22 cellular contexts compared by ENCODE assay signal in the genomic region with DNA sequence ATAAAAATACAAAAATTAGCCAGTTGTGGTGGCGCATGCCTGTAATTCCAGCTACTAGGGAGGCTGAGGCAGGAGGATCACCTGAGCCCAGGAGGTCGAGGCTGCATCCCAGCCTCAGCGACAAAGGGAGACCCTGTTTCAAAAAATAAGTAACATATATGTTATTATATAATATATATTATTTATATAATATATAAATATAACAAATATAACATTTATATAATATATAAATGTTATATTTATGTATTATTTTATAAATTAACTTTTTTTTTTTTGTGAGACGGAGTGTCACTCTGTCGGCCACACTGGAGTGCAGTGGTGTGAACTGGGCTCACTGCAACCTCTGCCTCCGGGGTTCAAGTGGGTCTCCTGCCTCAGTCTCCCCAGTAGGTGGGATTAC. TPM values are rescaled to one million over a fixed set of nuclear protein-coding genes. Genes with fewer than 3 reads are reported as not detected.
DNase-seq lines count a peak whose midpoint lies in the region; ATAC-seq and TF ChIP-seq lines count a peak whose summit lies in the region.
"Had no signal": no experiment of that assay in that cellular context is flagged by ENCODE, and none has a peak within 500 bp of the region (broad histone marks: within the 10 kb centered on the region; RNA-seq: fewer than 3 reads in every experiment).

No MANE protein-coding gene starts in this region.

- POLR2A ChIA-PET in CD4-positive, alpha-beta memory T cell (lab: Charles Lee; ENCODE audit: partially characterized antibody), result interaction anchor here (1.1 to 3.5 kb wide), 9 partner anchors 17 to 1438 kb away, joined by 3 to 62 read pairs (median 12); a partner anchor contains a TSS
- POLR2A ChIA-PET in T-cell (lab: Charles Lee), result interaction anchor here (0.7 to 0.8 kb wide), 2 partner anchors 1115 to 1819 kb away, joined by 3 to 5 read pairs; no protein-coding TSS in a partner anchor
- POLR2A ChIA-PET in naive thymus-derived CD8-positive, alpha-beta T cell (lab: Charles Lee), result interaction anchor here (0.5 to 6.3 kb wide), 7 partner anchors 11 to 877 kb away, joined by 3 to 33 read pairs (median 4); a partner anchor contains a TSS

- peaks cover 0 to 2% (median 0%) of the 10 kb centered on the region in 8 donors for H3K9me3 Mint-ChIP-seq in CD4-positive, alpha-beta memory T cell
- no peaks in the 10 kb centered on the region for H3K9me3 Mint-ChIP-seq in T-cell
- no peaks in the 10 kb centered on the region for H3K9me3 Mint-ChIP-seq in naive thymus-derived CD8-positive, alpha-beta T cell
- H3K9me3 Mint-ChIP-seq: activated naive CD4-positive, alpha-beta T cell treated with anti-CD3 and anti-CD28 coated beads, Interleukin-2, amount 50 U/mL, for 72 hours had no signal

- H3K9ac ChIP-seq in BLaER1 treated with 17β-estradiol and CSF1 and Interleukin-3, amounts not matched to agents 10 nM and 100 nM, result no peak overlapping the region
- H3K9ac ChIP-seq in colonic mucosa (ENCODE audit: low read depth in 2 of 2, low read length in 2 of 2), result no peak overlapping the region

- H3K27ac ChIP-seq in BLaER1 treated with 17β-estradiol and CSF1 and Interleukin-3, amounts not matched to agents 10 nM and 100 nM, result no peak overlapping the region
- H3K27ac ChIP-seq in CD4-positive, alpha-beta memory T cell (ENCODE audit: low read depth, low read length), result peak overlapping the region; percentile 97
- no peak overlapping the region for H3K27ac ChIP-seq in colonic mucosa
- H3K27ac ChIP-seq in body of pancreas, result no peak overlapping the region
- H3K27ac ChIP-seq: ascending aorta, foreskin keratinocyte had no signal

- intact Hi-C loops in CD4-positive, alpha-beta memory T cell (cut with micrococcal nuclease), result no loop called here
- intact Hi-C loops in colonic mucosa (cut with DNase I), result no loop called here
- intact Hi-C loops in body of pancreas (cut with DNase I), result no loop called here

- no peak for TF ChIP-seq CTCF in colonic mucosa (IDR thresholded peaks at IDR 0.05)
- no peak for TF ChIP-seq CTCF in body of pancreas (IDR thresholded peaks at IDR 0.05)

- CTCF ChIA-PET in CD4-positive, alpha-beta memory T cell (lab: Charles Lee; ENCODE audit: partially characterized antibody), result no interaction called here
- CTCF ChIA-PET in T-cell (lab: Charles Lee), result no interaction called here

- peaks cover 21 to 34% (median 33%) of the 10 kb centered on the region in 11 experiments; a peak in 20 of 22 replicates for H4K20me1 ChIP-seq in BLaER1 treated with 17β-estradiol and CSF1 and Interleukin-3, amounts not matched to agents 10 nM and 100 nM

- no peak for DNase-seq in CD4-positive, alpha-beta memory T cell
- DNase-seq in T-cell, result no peak
- no peak for DNase-seq in naive thymus-derived CD8-positive, alpha-beta T cell
- no peak for DNase-seq in colonic mucosa
- no peak for DNase-seq in body of pancreas
- DNase-seq in GF-D8 (lab: John Stamatoyannopoulos, UW), result no peak
- DNase-seq: central memory CD4-positive, alpha-beta T cell; EL; esophagus squamous epithelium; foreskin keratinocyte; KG1; left ventricle myocardium inferior; MM.1S; NCI-H1105 treated with DMSO at 0.1 percent for 48 hours; NCI-H187 treated with DMSO at 0.1 percent for 48 hours; NCI-H2171; stimulated activated naive CD4-positive, alpha-beta T cell treated with Interleukin-2 at 50 U/mL for 16 hours; upper lobe of right lung had no signal

- peaks cover 0 to 9% (median 4%) of the 10 kb centered on the region in 11 experiments; a peak in 6 of 22 replicates for H3K36me3 ChIP-seq in BLaER1 treated with 17β-estradiol and CSF1 and Interleukin-3, amounts not matched to agents 10 nM and 100 nM
- H3K36me3 ChIP-seq in CD4-positive, alpha-beta memory T cell (ENCODE audit: insufficient read depth, low read length), result no peaks in the 10 kb centered on the region
- H3K36me3 ChIP-seq in colonic mucosa (no peaks in the 10 kb centered on the region), body of pancreas (replicated peaks in 1 of 2; ENCODE audit: insufficient read depth in 1 of 2, low read depth in 2 of 2) (no peaks in the 10 kb centered on the region)
- H3K36me3 ChIP-seq: ascending aorta, esophagus squamous epithelium, left ventricle myocardium inferior, upper lobe of right lung had no signal

- peak overlapping the region in 3 of 7 donors; percentile 92 to 98 (median 97) for H3K27ac Mint-ChIP-seq in CD4-positive, alpha-beta memory T cell
- no peak overlapping the region for H3K27ac Mint-ChIP-seq in T-cell
- peak overlapping the region in 7 of 10 donors; percentile 93 to 99 (median 97) for H3K27ac Mint-ChIP-seq in naive thymus-derived CD8-positive, alpha-beta T cell

- H3K9me3 ChIP-seq in BLaER1 treated with 17β-estradiol and CSF1 and Interleukin-3, amounts not matched to agents 10 nM and 100 nM (replicated peaks in 1 of 11), result no peaks in the 10 kb centered on the region
- H3K9me3 ChIP-seq in CD4-positive, alpha-beta memory T cell (ENCODE audit: control insufficient read depth in 1 of 2, low read length in 2 of 2), result no peaks in the 10 kb centered on the region
- H3K9me3 ChIP-seq in colonic mucosa, result no peaks in the 10 kb centered on the region
- H3K9me3 ChIP-seq in body of pancreas, result no peaks in the 10 kb centered on the region
- H3K9me3 ChIP-seq: ascending aorta, esophagus squamous epithelium, left ventricle myocardium inferior, upper lobe of right lung had no signal

- no peaks in the 10 kb centered on the region for H3K27me3 Mint-ChIP-seq in CD4-positive, alpha-beta memory T cell
- no peaks in the 10 kb centered on the region for H3K27me3 Mint-ChIP-seq in T-cell
- H3K27me3 Mint-ChIP-seq in naive thymus-derived CD8-positive, alpha-beta T cell, result no peaks in the 10 kb centered on the region

- ATAC-seq in T-cell (replicated peaks in 1 of 4) (no peak), body of pancreas (no peak)
- ATAC-seq in naive thymus-derived CD8-positive, alpha-beta T cell, result no peak
- ATAC-seq: activated naive CD4-positive, alpha-beta T cell treated with anti-CD3 and anti-CD28 coated beads, Interleukin-2, amount 50 U/mL, for 72 hours; foreskin keratinocyte; GM12878; upper lobe of right lung had no signal

- no peaks in the 10 kb centered on the region for H3K27me3 ChIP-seq in BLaER1 treated with 17β-estradiol and CSF1 and Interleukin-3, amounts not matched to agents 10 nM and 100 nM
- H3K27me3 ChIP-seq in CD4-positive, alpha-beta memory T cell (ENCODE audit: insufficient read depth, low read length), result no peaks in the 10 kb centered on the region
- H3K27me3 ChIP-seq in colonic mucosa (no peaks in the 10 kb centered on the region), body of pancreas (no peaks in the 10 kb centered on the region)
- H3K27me3 ChIP-seq: ascending aorta, esophagus squamous epithelium, foreskin keratinocyte, upper lobe of right lung had no signal

- H3K4me1 Mint-ChIP-seq in CD4-positive, alpha-beta memory T cell, result peaks cover 9 to 32% (median 23%) of the 10 kb centered on the region in 4 donors
- H3K4me1 Mint-ChIP-seq in T-cell, result peaks cover 17 to 28% (median 22%) of the 10 kb centered on the region in 3 donors
- peaks cover 9 to 35% (median 29%) of the 10 kb centered on the region in 4 donors for H3K4me1 Mint-ChIP-seq in naive thymus-derived CD8-positive, alpha-beta T cell

- WGBS in body of pancreas, 2 donors, result 95 to 100% methylated on average over 6 of the region's 6 CpGs

- H3K36me3 Mint-ChIP-seq in CD4-positive, alpha-beta memory T cell, result peaks cover 1 to 9% of the 10 kb centered on the region in 2 donors
- H3K36me3 Mint-ChIP-seq in T-cell, result no peaks in the 10 kb centered on the region
- peaks cover 0 to 2% (median 0%) of the 10 kb centered on the region in 3 donors for H3K36me3 Mint-ChIP-seq in naive thymus-derived CD8-positive, alpha-beta T cell

- H3K4me3 Mint-ChIP-seq in CD4-positive, alpha-beta memory T cell, result peak overlapping the region in 6 of 8 donors; percentile 91 to 95 (median 94)
- H3K4me3 Mint-ChIP-seq in T-cell, result peak overlapping the region; percentile 90 to 93 (median 90)
- H3K4me3 Mint-ChIP-seq in naive thymus-derived CD8-positive, alpha-beta T cell, result peak overlapping the region in 9 of 10 donors; percentile 90 to 96 (median 93)

- no peak overlapping the region for H3K4me3 ChIP-seq in BLaER1 treated with 17β-estradiol and CSF1 and Interleukin-3, amounts not matched to agents 10 nM and 100 nM
- no peak overlapping the region for H3K4me3 ChIP-seq in CD4-positive, alpha-beta memory T cell (ENCODE audit: low read length in 2 of 2)
- H3K4me3 ChIP-seq in colonic mucosa (no peak overlapping the region), body of pancreas (no peak overlapping the region)

- peaks cover 22 to 56% (median 37%) of the 10 kb centered on the region in 10 experiments for H3K4me1 ChIP-seq in BLaER1 treated with 17β-estradiol and CSF1 and Interleukin-3, amounts not matched to agents 10 nM and 100 nM
- peaks cover 27% of the 10 kb centered on the region for H3K4me1 ChIP-seq in CD4-positive, alpha-beta memory T cell (ENCODE audit: insufficient read depth, low read length)
- peaks cover 4% of the 10 kb centered on the region for H3K4me1 ChIP-seq in colonic mucosa
- H3K4me1 ChIP-seq in body of pancreas, result peaks cover 26% of the 10 kb centered on the region
- H3K4me1 ChIP-seq: foreskin keratinocyte had no signal

- H3K4me2 ChIP-seq in BLaER1 treated with 17β-estradiol and CSF1 and Interleukin-3, amounts not matched to agents 10 nM and 100 nM, result peak overlapping the region in 8 of 11 experiments; percentile 91 to 98 (median 94); a peak in 9 of 22 replicates

- TF ChIP-seq POLR2A in body of pancreas (IDR thresholded peaks at IDR 0.05), result no peak

RNA-seq across cellular contexts. Expression of a gene that starts 1.5 kb away (rescaled TPM):
- total RNA-seq in CD4-positive, alpha-beta memory T cell, result 10 to 100 TPM; 60.2 to 71.1 TPM
- 10 to 100 TPM; 45.6 to 47.7 TPM for polyA plus RNA-seq in CD4-positive, alpha-beta memory T cell
- total RNA-seq in T-cell (10 to 100 TPM; 41.1 to 83.3 (median 58.8) TPM), colonic mucosa (100 to 1,000 TPM; 126 to 169 TPM), body of pancreas (100 to 1,000 TPM in 1 of 2 donors, 10 to 100 TPM in 1; 54.2 to 118 TPM)
- 10 to 100 TPM; 74.4 to 80.3 TPM for total RNA-seq in naive thymus-derived CD8-positive, alpha-beta T cell
- 10 to 100 TPM; 32.6 to 51.0 (median 45.2) TPM for polyA plus RNA-seq in naive thymus-derived CD8-positive, alpha-beta T cell

RNA-seq across cellular contexts. Expression of a gene that starts 34.6 kb away (rescaled TPM):
- 10 to 100 TPM; 47.1 to 53.2 TPM for total RNA-seq in CD4-positive, alpha-beta memory T cell
- polyA plus RNA-seq in CD4-positive, alpha-beta memory T cell, result 100 to 1,000 TPM; 108 to 119 TPM
- total RNA-seq in T-cell (100 to 1,000 TPM in 1 of 5 donors, 10 to 100 TPM in 4; 46.7 to 110 (median 59.4) TPM), colonic mucosa (10 to 100 TPM; 42.6 to 51.0 TPM), body of pancreas (10 to 100 TPM; 18.7 to 41.2 TPM)
- total RNA-seq in naive thymus-derived CD8-positive, alpha-beta T cell, result 10 to 100 TPM; 47.1 to 49.8 TPM
- 10 to 100 TPM; 73.7 to 89.0 (median 73.7) TPM for polyA plus RNA-seq in naive thymus-derived CD8-positive, alpha-beta T cell

Comparison
In these comparisons a context has a peak if more than half of its experiments do, and no peak if none do; other contexts are left out.
1. H3K27ac Mint-ChIP-seq: peak in naive thymus-derived CD8-positive, alpha-beta T cell (7 of 10); none in T-cell (0 of 2).
2. Peak in every context shown above with its lines, with median percentiles within 50 percentile points of each other: H3K4me3 Mint-ChIP-seq.